In the genomic region with DNA sequence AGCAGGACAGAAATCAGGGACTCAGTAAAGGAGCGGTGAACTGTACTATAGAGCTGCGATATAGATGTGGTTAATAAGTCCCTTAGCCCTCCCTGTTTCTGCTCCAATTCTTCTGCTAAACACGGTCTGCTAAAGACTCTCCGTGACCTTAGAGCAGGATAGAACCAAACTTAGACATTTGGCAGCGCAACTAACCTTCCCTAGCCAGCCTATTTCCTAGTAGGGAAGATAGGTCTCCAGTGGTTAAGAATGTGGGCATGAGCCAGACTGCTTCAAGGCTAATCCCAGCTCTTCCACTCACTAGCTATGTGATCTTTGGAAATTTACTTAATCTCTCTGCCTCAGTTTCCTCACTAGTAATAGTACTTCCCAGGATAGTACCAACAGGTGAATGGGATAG, we compare ENCODE assay signal across 23 cellular contexts. TPM values are rescaled to one million over a fixed set of nuclear protein-coding genes. Genes with fewer than 3 reads are reported as not detected.
DNase-seq lines count a peak whose midpoint lies in the region; ATAC-seq and TF ChIP-seq lines count a peak whose summit lies in the region.
"Had no signal": no experiment of that assay in that cellular context is flagged by ENCODE, and none has a peak within 500 bp of the region (broad histone marks: within the 10 kb centered on the region; RNA-seq: fewer than 3 reads in every experiment).

No MANE protein-coding gene starts in this region.

- H3K27me3 Mint-ChIP-seq in nephron (ENCODE audit: low read depth), result peaks cover 3% of the 10 kb centered on the region

- H3K4me3 ChIP-seq in thoracic aorta, result peak overlapping the region; percentile 12
- H3K4me3 ChIP-seq: adrenal gland, ovary, right lobe of liver had no signal

- H3K36me3 Mint-ChIP-seq in nephron (ENCODE audit: low read depth), result no peaks in the 10 kb centered on the region

- no peak overlapping the region for H3K4me3 Mint-ChIP-seq in nephron
- H3K4me3 Mint-ChIP-seq: activated T-cell treated with anti-CD3 and anti-CD28 coated beads, Interleukin-2, amount 50 U/mL, for 4 hours; nephron progenitor cell had no signal

- H3K9me3 ChIP-seq in thoracic aorta, result no peaks in the 10 kb centered on the region
- H3K9me3 ChIP-seq: adrenal gland, ovary, right lobe of liver, SK-N-SH had no signal

- H3K27ac Mint-ChIP-seq in nephron, result peak overlapping the region in 2 of 3 experiments; percentile 62 to 63
- H3K27ac Mint-ChIP-seq: nephron progenitor cell had no signal

- peaks cover 9% of the 10 kb centered on the region for H3K4me1 Mint-ChIP-seq in nephron
- H3K4me1 Mint-ChIP-seq: nephron progenitor cell had no signal

- intact Hi-C loops in left cardiac atrium (cut with DNase I), result no loop called here

- H3K27me3 ChIP-seq in thoracic aorta (replicated peaks; ENCODE audit: insufficient read depth), result no peaks in the 10 kb centered on the region
- H3K27me3 ChIP-seq: adrenal gland, ovary, right lobe of liver had no signal

- TF ChIP-seq CTCF in nephron (IDR thresholded peaks at IDR 0.05; ENCODE audit: unreplicated experiment in 3 of 3) (no peak), thoracic aorta (IDR thresholded peaks at IDR 0.05) (no peak)

- peak; percentile 66 to 94 for ATAC-seq in left cardiac atrium
- ATAC-seq in thoracic aorta (ENCODE audit: insufficient number of reproducible peaks, low FRiP score, low read depth), result no peak
- no peak for ATAC-seq in HG03565 (IDR thresholded peaks at IDR 0.05; ENCODE audit: unreplicated experiment)
- no peak for ATAC-seq in GM21723 (IDR thresholded peaks at IDR 0.05; ENCODE audit: unreplicated experiment)
- ATAC-seq: activated T-cell treated with anti-CD3 and anti-CD28 coated beads, Interleukin-2, amount 50 U/mL, for 4 hours; right lobe of liver had no signal

- H3K27ac ChIP-seq in caudate nucleus (ENCODE audit: low read depth, low read length) (peak overlapping the region; percentile 65), thoracic aorta (peak overlapping the region; percentile 87 to 91)
- H3K27ac ChIP-seq: adrenal gland, C4-2B, HL-60, ovary, right lobe of liver had no signal

- H3K4me1 ChIP-seq in thoracic aorta (ENCODE audit: control insufficient read depth in 1 of 2, low read depth in 2 of 2), result peaks cover 72 to 100% of the 10 kb centered on the region in 2 donors
- H3K4me1 ChIP-seq: adrenal gland had no signal

- no peaks in the 10 kb centered on the region for H3K9me3 Mint-ChIP-seq in nephron
- H3K9me3 Mint-ChIP-seq: activated T-cell treated with anti-CD3 and anti-CD28 coated beads, Interleukin-2, amount 50 U/mL, for 4 hours had no signal

- no peaks in the 10 kb centered on the region for H3K36me3 ChIP-seq in thoracic aorta
- H3K36me3 ChIP-seq: adrenal gland, ovary, right lobe of liver had no signal

- no peak for DNase-seq in caudate nucleus (lab: John Stamatoyannopoulos, UW)
- no peak for DNase-seq in left cardiac atrium
- DNase-seq in thoracic aorta (ENCODE audit: low spot score), result no peak
- DNase-seq in HCEC 1CT, result no peak
- no peak for DNase-seq in kidney glomerular epithelial cell (lab: John Stamatoyannopoulos, UW)
- DNase-seq: activated T-cell treated with anti-CD3 and anti-CD28 coated beads, Interleukin-2, amount 50 U/mL, for 4 hours; adrenal gland; Calu3; dermis blood vessel endothelial cell; NCI-H1092; NCI-H187; NCI-H526 treated with DMSO at 0.1 percent for 48 hours; nephron progenitor cell; ovary; right lobe of liver; RPMI8226; SK-N-SH; T-helper 2 cell had no signal

RNA-seq across cellular contexts. Expression of gene SCHIP1, which starts 44.6 kb away (rescaled TPM):
- total RNA-seq in left cardiac atrium, result 10 to 100 TPM; 31.0 to 46.9 TPM
- total RNA-seq in thoracic aorta, result 10 to 100 TPM; 13.4 to 15.1 TPM
- total RNA-seq: activated T-cell treated with anti-CD3 and anti-CD28 coated beads, Interleukin-2, amount 50 U/mL, for 4 hours had no signal

Comparison
In these comparisons a context has a peak if more than half of its experiments do, and no peak if none do; other contexts are left out.
1. ATAC-seq: peak in left cardiac atrium (2 of 2); none in thoracic aorta (single experiment), HG03565 (single experiment) and GM21723 (single experiment).